In the genomic region with DNA sequence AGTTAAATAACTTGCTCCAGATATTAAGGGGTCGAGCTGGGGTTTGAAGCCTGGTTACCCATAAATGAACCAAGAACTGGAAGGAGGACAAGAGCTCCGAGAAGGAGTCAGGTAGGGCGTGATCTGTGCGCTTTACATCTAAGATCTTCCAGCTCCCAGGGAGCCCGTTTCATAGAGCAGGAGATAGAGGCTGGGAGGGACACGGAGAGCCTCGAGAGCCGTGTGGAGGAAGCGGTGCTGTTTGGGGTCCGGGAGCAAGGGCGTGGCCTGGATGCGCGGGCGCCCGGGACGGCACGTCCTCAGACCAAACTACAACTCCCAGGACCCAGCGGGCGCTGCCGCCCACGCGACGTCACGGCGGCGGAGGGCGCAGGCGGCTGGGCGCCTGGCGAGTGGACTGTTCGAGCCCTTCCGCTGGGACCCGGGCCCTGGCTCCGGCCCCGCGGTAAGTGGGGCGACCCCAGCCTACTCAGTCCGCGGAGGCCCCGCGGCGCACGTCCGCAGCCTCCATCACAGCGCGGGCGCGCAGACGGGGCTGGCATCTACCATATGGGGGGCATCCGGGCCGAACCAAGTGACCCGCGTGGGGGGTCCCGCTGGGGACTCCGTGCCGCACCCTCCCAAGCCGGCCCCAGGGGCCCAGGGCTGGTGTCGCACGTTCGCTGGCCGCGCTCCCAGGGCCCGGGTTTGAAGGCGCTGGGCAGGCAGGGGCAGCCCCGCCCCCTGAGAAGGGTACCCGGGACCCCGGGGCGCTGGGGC, we compare ENCODE assay signal across 1 cellular context.
TF ChIP-seq lines count a peak whose summit lies in the region.

A gene (plus strand): TSS at position 352 of the 759 bp plus-strand sequence. CDS start 838 bp downstream, outside the sequence.

TF ChIP-seq in K562, 482 proteins besides CTCF, POLR2A, EP300 and RAD21 (continued from another document and continues in another):
- TF ChIP-seq, protein P1, sequence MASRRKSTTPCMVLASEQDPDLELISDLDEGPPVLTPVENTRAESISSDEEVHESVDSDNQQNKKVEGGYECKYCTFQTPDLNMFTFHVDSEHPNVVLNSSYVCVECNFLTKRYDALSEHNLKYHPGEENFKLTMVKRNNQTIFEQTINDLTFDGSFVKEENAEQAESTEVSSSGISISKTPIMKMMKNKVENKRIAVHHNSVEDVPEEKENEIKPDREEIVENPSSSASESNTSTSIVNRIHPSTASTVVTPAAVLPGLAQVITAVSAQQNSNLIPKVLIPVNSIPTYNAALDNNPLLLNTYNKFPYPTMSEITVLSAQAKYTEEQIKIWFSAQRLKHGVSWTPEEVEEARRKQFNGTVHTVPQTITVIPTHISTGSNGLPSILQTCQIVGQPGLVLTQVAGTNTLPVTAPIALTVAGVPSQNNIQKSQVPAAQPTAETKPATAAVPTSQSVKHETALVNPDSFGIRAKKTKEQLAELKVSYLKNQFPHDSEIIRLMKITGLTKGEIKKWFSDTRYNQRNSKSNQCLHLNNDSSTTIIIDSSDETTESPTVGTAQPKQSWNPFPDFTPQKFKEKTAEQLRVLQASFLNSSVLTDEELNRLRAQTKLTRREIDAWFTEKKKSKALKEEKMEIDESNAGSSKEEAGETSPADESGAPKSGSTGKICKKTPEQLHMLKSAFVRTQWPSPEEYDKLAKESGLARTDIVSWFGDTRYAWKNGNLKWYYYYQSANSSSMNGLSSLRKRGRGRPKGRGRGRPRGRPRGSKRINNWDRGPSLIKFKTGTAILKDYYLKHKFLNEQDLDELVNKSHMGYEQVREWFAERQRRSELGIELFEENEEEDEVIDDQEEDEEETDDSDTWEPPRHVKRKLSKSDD (conservative IDR thresholded peaks at IDR 0.05; ENCODE audit: low read length), result no peak
- TF ChIP-seq, protein P2, sequence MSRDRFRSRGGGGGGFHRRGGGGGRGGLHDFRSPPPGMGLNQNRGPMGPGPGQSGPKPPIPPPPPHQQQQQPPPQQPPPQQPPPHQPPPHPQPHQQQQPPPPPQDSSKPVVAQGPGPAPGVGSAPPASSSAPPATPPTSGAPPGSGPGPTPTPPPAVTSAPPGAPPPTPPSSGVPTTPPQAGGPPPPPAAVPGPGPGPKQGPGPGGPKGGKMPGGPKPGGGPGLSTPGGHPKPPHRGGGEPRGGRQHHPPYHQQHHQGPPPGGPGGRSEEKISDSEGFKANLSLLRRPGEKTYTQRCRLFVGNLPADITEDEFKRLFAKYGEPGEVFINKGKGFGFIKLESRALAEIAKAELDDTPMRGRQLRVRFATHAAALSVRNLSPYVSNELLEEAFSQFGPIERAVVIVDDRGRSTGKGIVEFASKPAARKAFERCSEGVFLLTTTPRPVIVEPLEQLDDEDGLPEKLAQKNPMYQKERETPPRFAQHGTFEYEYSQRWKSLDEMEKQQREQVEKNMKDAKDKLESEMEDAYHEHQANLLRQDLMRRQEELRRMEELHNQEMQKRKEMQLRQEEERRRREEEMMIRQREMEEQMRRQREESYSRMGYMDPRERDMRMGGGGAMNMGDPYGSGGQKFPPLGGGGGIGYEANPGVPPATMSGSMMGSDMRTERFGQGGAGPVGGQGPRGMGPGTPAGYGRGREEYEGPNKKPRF (IDR thresholded peaks at IDR 0.05; ENCODE audit: low read depth, low read length), result no peak
- TF ChIP-seq TEAD4 (IDR thresholded peaks at IDR 0.05; ENCODE audit: low read length), result no peak
- no peak for TF ChIP-seq TEAD4 (CRISPR knock-in tag; IDR thresholded peaks at IDR 0.05; ENCODE audit: borderline replicate concordance)
- TF ChIP-seq SRSF9 (IDR thresholded peaks at IDR 0.05; ENCODE audit: borderline replicate concordance, low read depth, low read length), result no peak
- no peak for TF ChIP-seq ZNF644 (tag; IDR thresholded peaks at IDR 0.05; ENCODE audit: low read depth)
- no peak for TF ChIP-seq ETV1 (tag; conservative IDR thresholded peaks at IDR 0.05; ENCODE audit: low read depth)
- no peak for TF ChIP-seq TEAD2 (tag; IDR thresholded peaks at IDR 0.05)
- peak; percentile 90 to 92 for TF ChIP-seq NRF1 (conservative IDR thresholded peaks at IDR 0.05 in 1 of 2, IDR thresholded peaks at IDR 0.05 in 1 of 2)
- peak; percentile 71 for TF ChIP-seq BHLHE40 (IDR thresholded peaks at IDR 0.05; ENCODE audit: low read length)
- TF ChIP-seq TAF1 (IDR thresholded peaks at IDR 0.05; ENCODE audit: control insufficient read depth, extremely low read depth, insufficient read depth, low read length, severe bottlenecking), result peak; percentile 33
- 0 out of 2 replicates have a peak, but pooled peaks have one; percentile 86 for TF ChIP-seq NR1H2 (CRISPR knock-in tag; IDR thresholded peaks at IDR 0.05)
- no peak for TF ChIP-seq ZC3H4 (CRISPR knock-in tag; IDR thresholded peaks at IDR 0.05; ENCODE audit: borderline replicate concordance)
- TF ChIP-seq ZNF436 (CRISPR knock-in tag; IDR thresholded peaks at IDR 0.05), result no peak
- no peak for TF ChIP-seq ZNF445 (CRISPR knock-in tag; IDR thresholded peaks at IDR 0.05; ENCODE audit: low read depth)
- peak; percentile 95 for TF ChIP-seq CREM (IDR thresholded peaks at IDR 0.05; ENCODE audit: low read depth)
- no peak for TF ChIP-seq ZNF695 (CRISPR knock-in tag; IDR thresholded peaks at IDR 0.05)
- TF ChIP-seq SIN3B (IDR thresholded peaks at IDR 0.05; ENCODE audit: low read depth), result peak; percentile 32; the same call in 1 of the 2 replicates
- TF ChIP-seq ZBTB1 (CRISPR knock-in tag; IDR thresholded peaks at IDR 0.05; ENCODE audit: borderline replicate concordance, low read depth), result no peak
- no peak for TF ChIP-seq PHB (CRISPR knock-in tag; IDR thresholded peaks at IDR 0.05)
- no peak for TF ChIP-seq MCM2 (IDR thresholded peaks at IDR 0.05; ENCODE audit: low read depth)
- no peak for TF ChIP-seq ZNF184 (CRISPR knock-in tag; IDR thresholded peaks at IDR 0.05)
- TF ChIP-seq, protein P3, sequence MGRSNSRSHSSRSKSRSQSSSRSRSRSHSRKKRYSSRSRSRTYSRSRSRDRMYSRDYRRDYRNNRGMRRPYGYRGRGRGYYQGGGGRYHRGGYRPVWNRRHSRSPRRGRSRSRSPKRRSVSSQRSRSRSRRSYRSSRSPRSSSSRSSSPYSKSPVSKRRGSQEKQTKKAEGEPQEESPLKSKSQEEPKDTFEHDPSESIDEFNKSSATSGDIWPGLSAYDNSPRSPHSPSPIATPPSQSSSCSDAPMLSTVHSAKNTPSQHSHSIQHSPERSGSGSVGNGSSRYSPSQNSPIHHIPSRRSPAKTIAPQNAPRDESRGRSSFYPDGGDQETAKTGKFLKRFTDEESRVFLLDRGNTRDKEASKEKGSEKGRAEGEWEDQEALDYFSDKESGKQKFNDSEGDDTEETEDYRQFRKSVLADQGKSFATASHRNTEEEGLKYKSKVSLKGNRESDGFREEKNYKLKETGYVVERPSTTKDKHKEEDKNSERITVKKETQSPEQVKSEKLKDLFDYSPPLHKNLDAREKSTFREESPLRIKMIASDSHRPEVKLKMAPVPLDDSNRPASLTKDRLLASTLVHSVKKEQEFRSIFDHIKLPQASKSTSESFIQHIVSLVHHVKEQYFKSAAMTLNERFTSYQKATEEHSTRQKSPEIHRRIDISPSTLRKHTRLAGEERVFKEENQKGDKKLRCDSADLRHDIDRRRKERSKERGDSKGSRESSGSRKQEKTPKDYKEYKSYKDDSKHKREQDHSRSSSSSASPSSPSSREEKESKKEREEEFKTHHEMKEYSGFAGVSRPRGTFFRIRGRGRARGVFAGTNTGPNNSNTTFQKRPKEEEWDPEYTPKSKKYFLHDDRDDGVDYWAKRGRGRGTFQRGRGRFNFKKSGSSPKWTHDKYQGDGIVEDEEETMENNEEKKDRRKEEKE (IDR thresholded peaks at IDR 0.05; ENCODE audit: borderline replicate concordance in 1 of 2, control insufficient read depth in 1 of 2, low read depth in 2 of 2, low read length in 1 of 2), result no peak
- no peak for TF ChIP-seq RUNX1 (IDR thresholded peaks at IDR 0.05; ENCODE audit: low read depth)
- no peak for TF ChIP-seq SLC30A9 (CRISPR knock-in tag; IDR thresholded peaks at IDR 0.05)
- TF ChIP-seq, protein P4, sequence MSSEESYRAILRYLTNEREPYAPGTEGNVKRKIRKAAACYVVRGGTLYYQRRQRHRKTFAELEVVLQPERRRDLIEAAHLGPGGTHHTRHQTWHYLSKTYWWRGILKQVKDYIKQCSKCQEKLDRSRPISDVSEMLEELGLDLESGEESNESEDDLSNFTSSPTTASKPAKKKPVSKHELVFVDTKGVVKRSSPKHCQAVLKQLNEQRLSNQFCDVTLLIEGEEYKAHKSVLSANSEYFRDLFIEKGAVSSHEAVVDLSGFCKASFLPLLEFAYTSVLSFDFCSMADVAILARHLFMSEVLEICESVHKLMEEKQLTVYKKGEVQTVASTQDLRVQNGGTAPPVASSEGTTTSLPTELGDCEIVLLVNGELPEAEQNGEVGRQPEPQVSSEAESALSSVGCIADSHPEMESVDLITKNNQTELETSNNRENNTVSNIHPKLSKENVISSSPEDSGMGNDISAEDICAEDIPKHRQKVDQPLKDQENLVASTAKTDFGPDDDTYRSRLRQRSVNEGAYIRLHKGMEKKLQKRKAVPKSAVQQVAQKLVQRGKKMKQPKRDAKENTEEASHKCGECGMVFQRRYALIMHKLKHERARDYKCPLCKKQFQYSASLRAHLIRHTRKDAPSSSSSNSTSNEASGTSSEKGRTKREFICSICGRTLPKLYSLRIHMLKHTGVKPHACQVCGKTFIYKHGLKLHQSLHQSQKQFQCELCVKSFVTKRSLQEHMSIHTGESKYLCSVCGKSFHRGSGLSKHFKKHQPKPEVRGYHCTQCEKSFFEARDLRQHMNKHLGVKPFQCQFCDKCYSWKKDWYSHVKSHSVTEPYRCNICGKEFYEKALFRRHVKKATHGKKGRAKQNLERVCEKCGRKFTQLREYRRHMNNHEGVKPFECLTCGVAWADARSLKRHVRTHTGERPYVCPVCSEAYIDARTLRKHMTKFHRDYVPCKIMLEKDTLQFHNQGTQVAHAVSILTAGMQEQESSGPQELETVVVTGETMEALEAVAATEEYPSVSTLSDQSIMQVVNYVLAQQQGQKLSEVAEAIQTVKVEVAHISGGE (CRISPR knock-in tag; IDR thresholded peaks at IDR 0.05), result peak in 1 of 3 experiments; percentile 69; a peak in 1 of 6 replicates
- TF ChIP-seq, protein P5, sequence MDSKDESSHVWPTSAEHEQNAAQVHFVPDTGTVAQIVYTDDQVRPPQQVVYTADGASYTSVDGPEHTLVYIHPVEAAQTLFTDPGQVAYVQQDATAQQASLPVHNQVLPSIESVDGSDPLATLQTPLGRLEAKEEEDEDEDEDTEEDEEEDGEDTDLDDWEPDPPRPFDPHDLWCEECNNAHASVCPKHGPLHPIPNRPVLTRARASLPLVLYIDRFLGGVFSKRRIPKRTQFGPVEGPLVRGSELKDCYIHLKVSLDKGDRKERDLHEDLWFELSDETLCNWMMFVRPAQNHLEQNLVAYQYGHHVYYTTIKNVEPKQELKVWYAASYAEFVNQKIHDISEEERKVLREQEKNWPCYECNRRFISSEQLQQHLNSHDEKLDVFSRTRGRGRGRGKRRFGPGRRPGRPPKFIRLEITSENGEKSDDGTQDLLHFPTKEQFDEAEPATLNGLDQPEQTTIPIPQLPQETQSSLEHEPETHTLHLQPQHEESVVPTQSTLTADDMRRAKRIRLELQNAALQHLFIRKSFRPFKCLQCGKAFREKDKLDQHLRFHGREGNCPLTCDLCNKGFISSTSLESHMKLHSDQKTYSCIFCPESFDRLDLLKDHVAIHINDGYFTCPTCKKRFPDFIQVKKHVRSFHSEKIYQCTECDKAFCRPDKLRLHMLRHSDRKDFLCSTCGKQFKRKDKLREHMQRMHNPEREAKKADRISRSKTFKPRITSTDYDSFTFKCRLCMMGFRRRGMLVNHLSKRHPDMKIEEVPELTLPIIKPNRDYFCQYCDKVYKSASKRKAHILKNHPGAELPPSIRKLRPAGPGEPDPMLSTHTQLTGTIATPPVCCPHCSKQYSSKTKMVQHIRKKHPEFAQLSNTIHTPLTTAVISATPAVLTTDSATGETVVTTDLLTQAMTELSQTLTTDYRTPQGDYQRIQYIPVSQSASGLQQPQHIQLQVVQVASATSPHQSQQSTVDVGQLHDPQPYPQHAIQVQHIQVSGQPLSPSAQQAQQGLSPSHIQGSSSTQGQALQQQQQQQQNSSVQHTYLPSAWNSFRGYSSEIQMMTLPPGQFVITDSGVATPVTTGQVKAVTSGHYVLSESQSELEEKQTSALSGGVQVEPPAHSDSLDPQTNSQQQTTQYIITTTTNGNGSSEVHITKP (IDR thresholded peaks at IDR 0.05; ENCODE audit: partially characterized antibody), result peak; percentile 96
- no peak for TF ChIP-seq ZBTB17 (CRISPR knock-in tag; IDR thresholded peaks at IDR 0.05)
- no peak for TF ChIP-seq PRPF4 (IDR thresholded peaks at IDR 0.05; ENCODE audit: insufficient read depth, low read depth, low read length, poor library complexity, severe bottlenecking)
- peak; percentile 92 for TF ChIP-seq ATF7 (IDR thresholded peaks at IDR 0.05)
- TF ChIP-seq, protein P6, sequence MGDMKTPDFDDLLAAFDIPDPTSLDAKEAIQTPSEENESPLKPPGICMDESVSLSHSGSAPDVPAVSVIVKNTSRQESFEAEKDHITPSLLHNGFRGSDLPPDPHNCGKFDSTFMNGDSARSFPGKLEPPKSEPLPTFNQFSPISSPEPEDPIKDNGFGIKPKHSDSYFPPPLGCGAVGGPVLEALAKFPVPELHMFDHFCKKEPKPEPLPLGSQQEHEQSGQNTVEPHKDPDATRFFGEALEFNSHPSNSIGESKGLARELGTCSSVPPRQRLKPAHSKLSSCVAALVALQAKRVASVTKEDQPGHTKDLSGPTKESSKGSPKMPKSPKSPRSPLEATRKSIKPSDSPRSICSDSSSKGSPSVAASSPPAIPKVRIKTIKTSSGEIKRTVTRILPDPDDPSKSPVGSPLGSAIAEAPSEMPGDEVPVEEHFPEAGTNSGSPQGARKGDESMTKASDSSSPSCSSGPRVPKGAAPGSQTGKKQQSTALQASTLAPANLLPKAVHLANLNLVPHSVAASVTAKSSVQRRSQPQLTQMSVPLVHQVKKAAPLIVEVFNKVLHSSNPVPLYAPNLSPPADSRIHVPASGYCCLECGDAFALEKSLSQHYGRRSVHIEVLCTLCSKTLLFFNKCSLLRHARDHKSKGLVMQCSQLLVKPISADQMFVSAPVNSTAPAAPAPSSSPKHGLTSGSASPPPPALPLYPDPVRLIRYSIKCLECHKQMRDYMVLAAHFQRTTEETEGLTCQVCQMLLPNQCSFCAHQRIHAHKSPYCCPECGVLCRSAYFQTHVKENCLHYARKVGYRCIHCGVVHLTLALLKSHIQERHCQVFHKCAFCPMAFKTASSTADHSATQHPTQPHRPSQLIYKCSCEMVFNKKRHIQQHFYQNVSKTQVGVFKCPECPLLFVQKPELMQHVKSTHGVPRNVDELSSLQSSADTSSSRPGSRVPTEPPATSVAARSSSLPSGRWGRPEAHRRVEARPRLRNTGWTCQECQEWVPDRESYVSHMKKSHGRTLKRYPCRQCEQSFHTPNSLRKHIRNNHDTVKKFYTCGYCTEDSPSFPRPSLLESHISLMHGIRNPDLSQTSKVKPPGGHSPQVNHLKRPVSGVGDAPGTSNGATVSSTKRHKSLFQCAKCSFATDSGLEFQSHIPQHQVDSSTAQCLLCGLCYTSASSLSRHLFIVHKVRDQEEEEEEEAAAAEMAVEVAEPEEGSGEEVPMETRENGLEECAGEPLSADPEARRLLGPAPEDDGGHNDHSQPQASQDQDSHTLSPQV (IDR thresholded peaks at IDR 0.05), result no peak
